20 cellular contexts compared by ENCODE assay signal in the genomic region with DNA sequence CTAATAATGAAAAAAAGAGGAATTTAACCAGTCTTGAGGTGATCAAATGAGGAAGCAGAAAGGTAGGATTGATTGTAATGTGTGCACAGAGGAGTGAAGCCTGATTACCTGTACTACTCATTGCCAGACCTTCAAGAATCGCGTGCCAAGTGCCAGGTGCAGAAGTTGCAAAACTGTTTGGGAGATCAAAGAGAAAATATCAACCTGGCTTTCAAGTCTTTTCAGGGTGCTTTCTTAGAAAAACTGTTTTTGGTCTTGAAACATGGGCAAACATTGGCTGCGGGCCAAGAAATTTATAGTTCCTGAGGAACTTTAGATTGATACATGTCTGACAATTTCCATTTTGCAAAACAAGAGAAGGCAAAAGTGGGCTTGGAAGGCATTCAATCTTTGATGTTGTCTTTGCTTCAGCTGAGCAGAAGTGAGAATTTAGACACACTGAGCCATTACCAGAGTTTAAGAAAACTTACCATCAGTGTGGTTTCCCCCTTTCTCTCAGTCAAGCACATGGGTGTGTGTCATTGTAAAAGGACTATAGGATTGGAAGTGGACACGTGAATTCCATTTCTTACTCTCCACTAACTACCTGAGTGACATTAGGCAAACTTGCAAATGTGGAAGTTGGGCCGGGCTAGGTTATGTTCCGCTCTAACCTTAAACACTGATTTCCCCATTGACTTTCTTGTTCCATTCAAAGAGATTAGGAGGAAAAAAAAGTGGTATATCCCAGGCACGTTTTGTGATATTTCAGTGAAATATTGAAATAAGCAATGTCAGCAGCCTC.
"Had no signal": no experiment of that assay in that cellular context is flagged by ENCODE, and none has a peak within 500 bp of the region (broad histone marks: within the 10 kb centered on the region; RNA-seq: fewer than 3 reads in every experiment).

No MANE protein-coding gene starts in this region.

- H3K4me3 ChIP-seq: hepatocyte, lower lobe of right lung, sigmoid colon, spleen, thyroid gland had no signal

- H3K79me2 ChIP-seq: hepatocyte had no signal

- ATAC-seq: activated CD8-positive, alpha-beta T cell treated with anti-CD3 and anti-CD28 coated beads, Interleukin-2, amount 10 ng/mL, durations not matched to agents 7 days and 5 days; left cardiac atrium; lower lobe of right lung; natural killer cell; stimulated activated memory B cell treated with anti-CD40 and anti-IgM and Interleukin-4, amounts not matched to agents 10 μg/mL and 1 μg/mL and 100 μg/mL, for 72 hours had no signal

- H3K27me3 ChIP-seq: hepatocyte, neutrophil, sigmoid colon, spleen, thyroid gland had no signal

- DNase-seq: activated CD4-positive, alpha-beta T cell treated with anti-CD3 and anti-CD28 coated beads, Interleukin-2, amount 10 ng/mL, durations not matched to agents 24 days and 14 days; activated CD4-positive, CD25-positive, alpha-beta regulatory T cell; activated CD8-positive, alpha-beta T cell treated with anti-CD3 and anti-CD28 coated beads, Interleukin-2, amount 10 ng/mL, durations not matched to agents 7 days and 5 days; activated naive CD4-positive, alpha-beta T cell treated with anti-CD3 and anti-CD28 coated beads for 36 hours; activated T-cell treated with anti-CD3 and anti-CD28 coated beads, Interleukin-2, amount 50 U/mL, for 24 hours; caudate nucleus; endodermal cell; foreskin fibroblast; left cardiac atrium; lower lobe of right lung; natural killer cell; sigmoid colon; spleen; stimulated activated CD4-positive, alpha-beta T cell treated with anti-CD3 and anti-CD28 coated beads, Interleukin-4, amount 100 ng/mL, for 4 hours; T1000; thyroid gland had no signal

- H3K36me3 ChIP-seq: lower lobe of right lung, neutrophil, sigmoid colon, spleen, thyroid gland had no signal

- H3K27ac ChIP-seq: epithelial cell of prostate, hepatocyte, lower lobe of right lung, neutrophil, sigmoid colon, spleen, thyroid gland had no signal

- H3K4me2 ChIP-seq: hepatocyte had no signal

- H3K4me1 ChIP-seq: lower lobe of right lung, spleen, thyroid gland had no signal

- H2AFZ ChIP-seq: hepatocyte had no signal

- H3K9me3 ChIP-seq: lower lobe of right lung, neutrophil, sigmoid colon, spleen, thyroid gland had no signal
